In the genomic region with DNA sequence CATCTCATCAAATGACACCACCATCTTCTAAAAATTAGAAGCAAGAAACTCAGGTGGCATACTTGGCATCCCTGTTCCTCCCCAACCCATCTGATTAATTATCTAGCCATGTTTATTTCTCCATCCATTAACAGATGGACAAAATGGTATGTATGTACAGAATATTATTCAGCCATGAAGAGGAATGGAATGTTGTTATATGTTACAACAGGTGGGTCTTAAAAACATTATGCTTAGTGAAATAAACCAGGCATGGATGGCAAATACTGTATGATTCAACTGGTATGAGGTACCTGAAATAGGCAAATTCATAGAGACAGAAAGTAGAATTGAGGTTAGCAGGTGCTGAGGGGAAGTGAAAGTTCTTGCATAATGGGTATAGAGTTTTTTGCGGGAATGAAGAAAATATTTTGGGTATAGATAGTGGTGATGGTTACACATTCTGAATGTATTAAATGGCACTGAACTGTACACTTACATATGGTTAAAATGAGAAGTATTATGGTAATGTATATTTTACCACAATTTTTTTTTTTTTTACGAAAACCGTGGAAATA, we compare ENCODE assay signal across 10 cellular contexts.
DNase-seq lines count a peak whose midpoint lies in the region; ATAC-seq lines count a peak whose summit lies in the region.
"Had no signal": no experiment of that assay in that cellular context is flagged by ENCODE, and none has a peak within 500 bp of the region (broad histone marks: within the 10 kb centered on the region; RNA-seq: fewer than 3 reads in every experiment).

No MANE protein-coding gene starts in this region.

- DNase-seq in germinal center (ENCODE audit: low spot score) (peak; percentile 45), dedifferentiated amniotic fluid mesenchymal stem cell (ENCODE audit: extremely low spot score) (no peak)
- no peak for DNase-seq in stimulated activated CD4-positive, alpha-beta T cell treated with anti-CD3 and anti-CD28 coated beads, Interleukin-4, amount 100 ng/mL, for 1 hour
- DNase-seq: heart left ventricle; stimulated activated CD4-positive, alpha-beta T cell treated with anti-CD3 and anti-CD28 coated beads, Interleukin-2, amount 100 ng/mL, for 48 hours had no signal

- ATAC-seq in GM18861 (IDR thresholded peaks at IDR 0.05; ENCODE audit: unreplicated experiment): peak; percentile 69
- ATAC-seq in GM21576 (IDR thresholded peaks at IDR 0.05; ENCODE audit: unreplicated experiment): peak; percentile 63
- ATAC-seq in HG03469 (IDR thresholded peaks at IDR 0.05; ENCODE audit: unreplicated experiment): peak; percentile 42
- no peak for ATAC-seq in GM21737 (IDR thresholded peaks at IDR 0.05; ENCODE audit: unreplicated experiment)
- ATAC-seq in GM19023 (IDR thresholded peaks at IDR 0.05; ENCODE audit: unreplicated experiment): no peak
- ATAC-seq: heart left ventricle had no signal

Comparison
In these comparisons a context has a peak if more than half of its experiments do, and no peak if none do; other contexts are left out.
1. ATAC-seq: peak in GM18861 (single experiment), GM21576 (single experiment) and HG03469 (single experiment); none in GM21737 (single experiment) and GM19023 (single experiment).